13 cellular contexts compared by ENCODE assay signal in genomic region chr1:162676087-162676486, GRCh38. TPM values are rescaled to one million over a fixed set of nuclear protein-coding genes. Genes with fewer than 3 reads are reported as not detected.
DNase-seq lines count a peak whose midpoint lies in the region; ATAC-seq and TF ChIP-seq lines count a peak whose summit lies in the region.
"Had no signal": no experiment of that assay in that cellular context is flagged by ENCODE, and none has a peak within 500 bp of the region (broad histone marks: within the 10 kb centered on the region; RNA-seq: fewer than 3 reads in every experiment).

No MANE protein-coding gene starts in this region.

- peak overlapping the region; percentile 74 for H3K27ac ChIP-seq in vagina
- H3K27ac ChIP-seq: 22Rv1, epithelial cell of prostate had no signal

- ATAC-seq in HG02571 (IDR thresholded peaks at IDR 0.05; ENCODE audit: unreplicated experiment) (no peak), GM21717 (IDR thresholded peaks at IDR 0.05; ENCODE audit: unreplicated experiment) (no peak)
- ATAC-seq: activated CD8-positive, alpha-beta T cell treated with anti-CD3 and anti-CD28 coated beads for 36 hours had no signal

- intact Hi-C loops in vagina (cut with DNase I), result no loop called here

- no peak for TF ChIP-seq POLR2A in vagina (IDR thresholded peaks at IDR 0.05)

- DNase-seq in DMS 273 (lab: John Stamatoyannopoulos, UW; ENCODE audit: unreplicated experiment) (peak; percentile 29), DMS 273 treated with DMSO at 0.1 percent for 48 hours (lab: John Stamatoyannopoulos, UW) (no peak), choroid plexus epithelial cell (ENCODE audit: low read depth) (peak; percentile 92), medulla oblongata (ENCODE audit: extremely low spot score) (peak; percentile 34), vagina (ENCODE audit: extremely low spot score in 2 of 2) (no peak), DMS153 treated with DMSO at 0.1 percent for 48 hours (lab: John Stamatoyannopoulos, UW; ENCODE audit: unreplicated experiment) (no peak)
- DNase-seq: activated CD8-positive, alpha-beta T cell treated with anti-CD3 and anti-CD28 coated beads for 36 hours; activated naive CD8-positive, alpha-beta T cell treated with anti-CD3 and anti-CD28 coated beads, Interleukin-2, amount 10 ng/mL, durations not matched to agents 7 days and 5 days; NCI-H524 treated with DMSO at 0.1 percent for 48 hours had no signal

- H3K9me3 ChIP-seq in vagina, result no peaks in the 10 kb centered on the region

- peaks cover 71% of the 10 kb centered on the region for H3K4me1 ChIP-seq in vagina

- TF ChIP-seq CTCF in choroid plexus epithelial cell (conservative IDR thresholded peaks at IDR 0.05; ENCODE audit: low read depth, low read length), result no peak
- TF ChIP-seq CTCF in vagina (IDR thresholded peaks at IDR 0.05), result no peak

- H3K27me3 ChIP-seq in vagina, result no peaks in the 10 kb centered on the region

- H3K4me3 ChIP-seq in choroid plexus epithelial cell (ENCODE audit: low read depth, low read length) (no peak overlapping the region), vagina (no peak overlapping the region)

- H3K36me3 ChIP-seq in vagina, result no peaks in the 10 kb centered on the region

RNA-seq across cellular contexts. Expression of gene DDR2, which starts 43.8 kb away (rescaled TPM):
- total RNA-seq in vagina, result 153 TPM

Comparison
In these comparisons a context has a peak if more than half of its experiments do, and no peak if none do; other contexts are left out.
1. DNase-seq: peak in DMS 273 (single experiment), choroid plexus epithelial cell (single experiment) and medulla oblongata (single experiment); none in DMS 273 treated with DMSO at 0.1 percent for 48 hours (single experiment), vagina (0 of 2) and DMS153 treated with DMSO at 0.1 percent for 48 hours (single experiment).